In genomic region chr12:6963016-6963731, GRCh38 we compare ENCODE assay signal across 9 cellular contexts. TPM values are rescaled to one million over a fixed set of nuclear protein-coding genes. Genes with fewer than 3 reads are reported as not detected.
A peak's percentile ranks its signal among the peaks of the same experiment; 100 is the strongest.
DNase-seq lines count a peak whose midpoint lies in the region; ATAC-seq and TF ChIP-seq lines count a peak whose summit lies in the region.
"Had no signal": no experiment of that assay in that cellular context is flagged by ENCODE, and none has a peak within 500 bp of the region (broad histone marks: within the 10 kb centered on the region; RNA-seq: fewer than 3 reads in every experiment).

No MANE protein-coding gene starts in this region.

- H3K27ac ChIP-seq in RWPE1 (peak overlapping the region; percentile 72), stomach smooth muscle (ENCODE audit: low read length) (peak overlapping the region; percentile 64)

- no peaks in the 10 kb centered on the region for H3K27me3 Mint-ChIP-seq in activated CD4-positive, alpha-beta T cell treated with anti-CD3 and anti-CD28 coated beads, Interleukin-2, amount 10 ng/mL, durations not matched to agents 24 days and 14 days

- no peak for TF ChIP-seq CTCF in RWPE1 (conservative IDR thresholded peaks at IDR 0.05; ENCODE audit: low read depth)

- peak; percentile 58 for DNase-seq in activated CD4-positive, alpha-beta T cell treated with anti-CD3 and anti-CD28 coated beads, Interleukin-2, amount 10 ng/mL, durations not matched to agents 24 days and 14 days
- DNase-seq in activated CD4-positive, alpha-beta T cell treated with anti-CD3 and anti-CD28 coated beads, Interleukin-2, amount 50 U/mL, for 4 hours: no peak
- peak; percentile 88 for DNase-seq in RWPE1 (ENCODE audit: low spot score)
- no peak for DNase-seq in activated CD4-positive, CD25-positive, alpha-beta regulatory T cell treated with anti-CD3 and anti-CD28 coated beads, Interleukin-2, amount 50 U/mL, for 72 hours
- DNase-seq: stimulated activated CD4-positive, alpha-beta T cell treated with anti-CD3 and anti-CD28 coated beads, Interleukin-12 subunit alpha, Interleukin-12 subunit beta, amount 100 ng/mL, for 4 hours had no signal

- intact Hi-C loops in activated CD4-positive, alpha-beta T cell treated with anti-CD3 and anti-CD28 coated beads, Interleukin-2, amount 10 ng/mL, durations not matched to agents 24 days and 14 days (cut with micrococcal nuclease): no loop called here

- no peaks in the 10 kb centered on the region for H3K27me3 ChIP-seq in stomach smooth muscle (ENCODE audit: control insufficient read depth in 1 of 2, insufficient read depth in 2 of 2, low read length in 2 of 2)

- peaks cover 26% of the 10 kb centered on the region in 2 donors for H3K36me3 ChIP-seq in stomach smooth muscle (ENCODE audit: control insufficient read depth in 2 of 2, insufficient read depth in 2 of 2, low read length in 2 of 2)

- peak overlapping the region; percentile 99 for H3K27ac Mint-ChIP-seq in activated CD4-positive, alpha-beta T cell treated with anti-CD3 and anti-CD28 coated beads, Interleukin-2, amount 10 ng/mL, durations not matched to agents 24 days and 14 days

- CTCF ChIA-PET in RWPE1 (lab: Yijun Ruan, JAX): interaction anchor here (0.5 to 2.7 kb wide), 3 partner anchors 11 to 18 kb away, joined by 5 to 14 read pairs (median 14); partner anchors contain the start of genes C12orf57 and RNU7-1

- peaks cover 68% of the 10 kb centered on the region for H3K36me3 Mint-ChIP-seq in activated CD4-positive, alpha-beta T cell treated with anti-CD3 and anti-CD28 coated beads, Interleukin-2, amount 10 ng/mL, durations not matched to agents 24 days and 14 days (ENCODE audit: low read depth)

- POLR2A ChIA-PET in RWPE1 (lab: Yijun Ruan, JAX; ENCODE audit: low non-redundant PET): interaction anchor here (1.2 to 2.7 kb wide), 5 partner anchors 17 to 34 kb away, joined by 5 to 24 read pairs (median 12); partner anchors contain the start of genes C12orf57 and RNU7-1

- H3K4me1 ChIP-seq in stomach smooth muscle (ENCODE audit: control insufficient read depth, insufficient read depth, low read length): peaks cover 40% of the 10 kb centered on the region

- H3K9me3 ChIP-seq in iPS-18c (ENCODE audit: control insufficient read depth, insufficient read depth, low read length): peaks cover 2% of the 10 kb centered on the region
- H3K9me3 ChIP-seq in stomach smooth muscle (ENCODE audit: control insufficient read depth in 2 of 2, low read length in 2 of 2): no peaks in the 10 kb centered on the region

- no peak overlapping the region for H3K9ac ChIP-seq in stomach smooth muscle (ENCODE audit: low read length in 2 of 2)

- H3K9me3 Mint-ChIP-seq in activated CD4-positive, alpha-beta T cell treated with anti-CD3 and anti-CD28 coated beads, Interleukin-2, amount 10 ng/mL, durations not matched to agents 24 days and 14 days: no peaks in the 10 kb centered on the region

- no peak for ATAC-seq in GM19395 (IDR thresholded peaks at IDR 0.05; ENCODE audit: unreplicated experiment)
- no peak for ATAC-seq in HG02885 (IDR thresholded peaks at IDR 0.05; ENCODE audit: poor library complexity, unreplicated experiment)

- H3K4me1 Mint-ChIP-seq in activated CD4-positive, alpha-beta T cell treated with anti-CD3 and anti-CD28 coated beads, Interleukin-2, amount 10 ng/mL, durations not matched to agents 24 days and 14 days: peaks cover 55% of the 10 kb centered on the region

- H3K4me3 ChIP-seq in iPS-18c (ENCODE audit: insufficient read depth, low read depth, low read length) (peak overlapping the region; percentile 81), stomach smooth muscle (ENCODE audit: low read length in 2 of 2) (no peak overlapping the region)

- H3K4me3 Mint-ChIP-seq in activated CD4-positive, alpha-beta T cell treated with anti-CD3 and anti-CD28 coated beads, Interleukin-2, amount 10 ng/mL, durations not matched to agents 24 days and 14 days: no peak overlapping the region

RNA-seq across cellular contexts. Expression of gene PHB2, which starts 7.3 kb away (rescaled TPM):
- 474 and 487 TPM in 2 replicates for total RNA-seq in activated CD4-positive, alpha-beta T cell treated with anti-CD3 and anti-CD28 coated beads, Interleukin-2, amount 10 ng/mL, durations not matched to agents 24 days and 14 days

RNA-seq across cellular contexts. Expression of gene EMG1, which starts 7.5 kb away (rescaled TPM):
- 129 and 131 TPM in 2 replicates for total RNA-seq in activated CD4-positive, alpha-beta T cell treated with anti-CD3 and anti-CD28 coated beads, Interleukin-2, amount 10 ng/mL, durations not matched to agents 24 days and 14 days

RNA-seq across cellular contexts. Expression of gene PTPN6, which starts 12.0 kb away (rescaled TPM):
- 349 and 355 TPM in 2 replicates for total RNA-seq in activated CD4-positive, alpha-beta T cell treated with anti-CD3 and anti-CD28 coated beads, Interleukin-2, amount 10 ng/mL, durations not matched to agents 24 days and 14 days

RNA-seq across cellular contexts. Expression of gene C12orf57, which starts 19.4 kb away (rescaled TPM):
- total RNA-seq in activated CD4-positive, alpha-beta T cell treated with anti-CD3 and anti-CD28 coated beads, Interleukin-2, amount 10 ng/mL, durations not matched to agents 24 days and 14 days: 168 and 174 TPM in 2 replicates

RNA-seq across cellular contexts. Expression of gene RNU7-1, which starts 19.6 kb away (rescaled TPM):
- not detected in 2 replicates for total RNA-seq in activated CD4-positive, alpha-beta T cell treated with anti-CD3 and anti-CD28 coated beads, Interleukin-2, amount 10 ng/mL, durations not matched to agents 24 days and 14 days

Comparison
In these comparisons a context has a peak if more than half of its experiments do, and no peak if none do; other contexts are left out.
1. DNase-seq: peak in activated CD4-positive, alpha-beta T cell treated with anti-CD3 and anti-CD28 coated beads, Interleukin-2, amount 10 ng/mL, durations not matched to agents 24 days and 14 days (single experiment) and RWPE1 (single experiment); none in activated CD4-positive, alpha-beta T cell treated with anti-CD3 and anti-CD28 coated beads, Interleukin-2, amount 50 U/mL, for 4 hours (0 of 2) and activated CD4-positive, CD25-positive, alpha-beta regulatory T cell treated with anti-CD3 and anti-CD28 coated beads, Interleukin-2, amount 50 U/mL, for 72 hours (single experiment).